In the genomic region with DNA sequence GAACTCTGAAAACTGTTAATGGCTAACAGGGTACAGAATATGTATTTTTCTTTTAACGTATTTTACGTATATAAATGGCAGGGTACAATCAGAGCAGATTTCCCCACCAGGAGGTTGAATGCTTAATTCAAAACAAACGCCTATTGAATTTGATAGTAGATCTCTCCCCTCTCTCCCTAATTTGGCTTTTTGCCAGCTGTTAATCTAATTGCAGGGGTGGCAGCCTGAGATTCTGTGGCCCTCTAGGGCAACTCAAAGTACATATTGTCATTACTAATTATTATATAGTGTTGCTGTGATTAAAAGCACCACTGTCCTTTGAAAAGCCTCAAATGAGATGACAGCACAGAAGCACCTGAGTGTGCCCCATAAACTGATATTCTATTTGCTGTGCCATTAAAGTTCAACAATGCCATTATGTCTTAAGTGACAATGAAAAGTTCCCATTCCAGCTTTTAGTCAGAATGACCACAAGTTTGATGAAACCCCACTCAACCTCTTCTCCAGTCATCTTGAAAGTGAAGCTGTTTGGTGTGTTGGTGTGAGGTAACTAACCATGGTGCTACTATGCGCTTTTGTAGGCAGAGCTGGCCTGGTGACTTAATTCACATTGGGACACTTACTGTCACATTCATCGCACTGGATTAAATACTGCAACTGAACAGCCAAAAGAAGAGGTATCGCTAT, we compare ENCODE assay signal across 8 cellular contexts.
DNase-seq lines count a peak whose midpoint lies in the region; ATAC-seq, FAIRE-seq and TF ChIP-seq lines count a peak whose summit lies in the region.

No MANE protein-coding gene starts in this region.

- H3K79me2 ChIP-seq in HepG2 (ENCODE audit: insufficient read depth, low read length) = peaks cover 2% of the 10 kb centered on the region

- H4K20me1 ChIP-seq in HepG2 (ENCODE audit: insufficient read depth, low read length) = peaks cover 2% of the 10 kb centered on the region; the same call in 1 of the 2 replicates

- no peak for FAIRE-seq in HepG2 (lab: Jason Lieb, UNC)

- TF ChIP-seq RAD21 in HepG2 (CRISPR knock-in tag; IDR thresholded peaks at IDR 0.05) = no peak

- H3K27ac ChIP-seq in HepG2 (ENCODE audit: extremely low read length, insufficient read depth, low read length) (no peak overlapping the region), brain microvascular endothelial cell (no peak overlapping the region)

- H3K36me3 ChIP-seq in HepG2 (replicated peaks in 1 of 2; ENCODE audit: control insufficient read depth in 1 of 2, insufficient read depth in 2 of 2, low read length in 2 of 2) (no peaks in the 10 kb centered on the region), brain microvascular endothelial cell (replicated peaks) (no peaks in the 10 kb centered on the region)

- no peaks in the 10 kb centered on the region for H3K9me3 ChIP-seq in HepG2 (ENCODE audit: low read length)

- H3K27me3 ChIP-seq in HepG2 (ENCODE audit: control insufficient read depth in 1 of 2, insufficient read depth in 2 of 2, low read length in 2 of 2) (no peaks in the 10 kb centered on the region), brain microvascular endothelial cell (replicated peaks) (no peaks in the 10 kb centered on the region)

- POLR2A ChIA-PET in HepG2 (lab: Yijun Ruan, JAX) = interaction anchor here (1.0 kb wide), 1 partner anchor 13 kb away, joined by 4 read pairs; no protein-coding TSS in a partner anchor

- TF ChIP-seq CTCF in HepG2 (CRISPR knock-in tag; IDR thresholded peaks at IDR 0.05) = no peak
- no peak for TF ChIP-seq CTCF in brain microvascular endothelial cell (IDR thresholded peaks at IDR 0.05; ENCODE audit: low read depth, low read length, missing control alignments)
- TF ChIP-seq CTCF in lower leg skin (IDR thresholded peaks at IDR 0.05) = no peak

- TF ChIP-seq POLR2A in HepG2 (IDR thresholded peaks at IDR 0.05; ENCODE audit: insufficient read depth in 1 of 2, low read depth in 2 of 2, low read length in 2 of 2) (no peak), lower leg skin (IDR thresholded peaks at IDR 0.05) (no peak)

- in situ Hi-C loops in HepG2 (cut with HindIII; ENCODE audit: extremely low pct_ligation_motif_present, low pct_unique_long_range_greater_than_20kb) (no loop called here), brain microvascular endothelial cell (cut with HindIII; ENCODE audit: low pct_ligation_motif_present, low sequenced_read_pairs) (no loop called here)

- no TSS peak for BruUV-seq in HepG2 (replicated peaks; lab: Mats Ljungman, UMichigan)

- peak; percentile 10 to 33 for DNase-seq in stimulated activated CD4-positive, alpha-beta T cell treated with anti-CD3 and anti-CD28 coated beads, Interleukin-15, amount 100 ng/mL, for 48 hours (ENCODE audit: low read depth in 2 of 2)
- no peak for DNase-seq in stimulated activated CD4-positive, alpha-beta T cell treated with anti-CD3 and anti-CD28 coated beads, Interleukin-4, amount 100 ng/mL, for 4 hours
- DNase-seq in NCI-H748 (lab: John Stamatoyannopoulos, UW; ENCODE audit: unreplicated experiment) = peak; percentile 98
- DNase-seq in HepG2 (ENCODE audit: low spot score) = no peak
- DNase-seq in brain microvascular endothelial cell = no peak
- no peak for DNase-seq in GDM1 (lab: John Stamatoyannopoulos, UW)
- DNase-seq in lower leg skin (ENCODE audit: low spot score in 2 of 2) = no peak

- CTCF ChIA-PET in HepG2 (lab: Yijun Ruan, JAX; ENCODE audit: low intra/inter-chr PET ratio, low total read pairs) = no interaction called here

- H3K4me2 ChIP-seq in HepG2 (ENCODE audit: low read depth, low read length) = peak overlapping the region; percentile 67; the same call in 1 of the 2 replicates

- WGBS in HepG2 (ENCODE audit: low lambda C conversion rate) = 96% methylated on average over 6 of the region's 6 CpGs
- WGBS in lower leg skin, 2 donors = 76 to 84% methylated on average over 6 of the region's 6 CpGs

- H3K9ac ChIP-seq in HepG2 (ENCODE audit: insufficient read depth, low read depth, low read length) = no peak overlapping the region

- TF ChIP-seq EP300 in HepG2 (IDR thresholded peaks at IDR 0.05; ENCODE audit: low read depth in 2 of 2, low read length in 2 of 2) (no peak), HepG2 (CRISPR knock-in tag; IDR thresholded peaks at IDR 0.05; ENCODE audit: borderline replicate concordance) (no peak)

- ATAC-seq in HG02981 (IDR thresholded peaks at IDR 0.05; ENCODE audit: unreplicated experiment) (peak; percentile 62), HepG2 (no peak)

- H3K4me1 ChIP-seq in HepG2 (ENCODE audit: insufficient read depth, low read length) = peaks cover 25% of the 10 kb centered on the region

- H3K4me3 ChIP-seq in HepG2 (replicated peaks in 1 of 3; ENCODE audit: insufficient read depth in 1 of 3, low read depth in 2 of 3, low read length in 3 of 3) (no peak overlapping the region), brain microvascular endothelial cell (ENCODE audit: low read depth, low read length) (no peak overlapping the region), lower leg skin (ENCODE audit: low read depth, poor library complexity, severe bottlenecking) (no peak overlapping the region)

- H2AFZ ChIP-seq in HepG2 (ENCODE audit: low read length) = no peak overlapping the region

- intact Hi-C loops in HepG2 (cut with micrococcal nuclease; ENCODE audit: unreplicated experiment) = no loop called here
- intact Hi-C loops in lower leg skin (cut with DNase I; ENCODE audit: low total_unique reads) = no loop called here

TF ChIP-seq in HepG2, 621 proteins besides CTCF, POLR2A, EP300 and RAD21:
- TF ChIP-seq FOXK2 (IDR thresholded peaks at IDR 0.05) = no peak
- no peak for TF ChIP-seq ZNF354B (CRISPR knock-in tag; IDR thresholded peaks at IDR 0.05)
- TF ChIP-seq, protein P1, sequence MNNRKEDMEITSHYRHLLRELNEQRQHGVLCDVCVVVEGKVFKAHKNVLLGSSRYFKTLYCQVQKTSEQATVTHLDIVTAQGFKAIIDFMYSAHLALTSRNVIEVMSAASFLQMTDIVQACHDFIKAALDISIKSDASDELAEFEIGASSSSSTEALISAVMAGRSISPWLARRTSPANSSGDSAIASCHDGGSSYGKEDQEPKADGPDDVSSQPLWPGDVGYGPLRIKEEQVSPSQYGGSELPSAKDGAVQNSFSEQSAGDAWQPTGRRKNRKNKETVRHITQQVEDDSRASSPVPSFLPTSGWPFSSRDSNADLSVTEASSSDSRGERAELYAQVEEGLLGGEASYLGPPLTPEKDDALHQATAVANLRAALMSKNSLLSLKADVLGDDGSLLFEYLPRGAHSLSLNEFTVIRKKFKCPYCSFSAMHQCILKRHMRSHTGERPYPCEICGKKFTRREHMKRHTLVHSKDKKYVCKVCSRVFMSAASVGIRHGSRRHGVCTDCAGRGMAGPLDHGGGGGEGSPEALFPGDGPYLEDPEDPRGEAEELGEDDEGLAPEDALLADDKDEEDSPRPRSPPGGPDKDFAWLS (CRISPR knock-in tag; IDR thresholded peaks at IDR 0.05; ENCODE audit: borderline replicate concordance) = no peak
- TF ChIP-seq ZNF552 (CRISPR knock-in tag; IDR thresholded peaks at IDR 0.05; ENCODE audit: borderline replicate concordance) = no peak
- TF ChIP-seq GLI4 (CRISPR knock-in tag; IDR thresholded peaks at IDR 0.05; ENCODE audit: borderline replicate concordance) = no peak
- TF ChIP-seq ZNF460 (CRISPR knock-in tag; IDR thresholded peaks at IDR 0.05; ENCODE audit: borderline replicate concordance) = no peak
- TF ChIP-seq YEATS4 (CRISPR knock-in tag; IDR thresholded peaks at IDR 0.05; ENCODE audit: borderline replicate concordance) = no peak
- no peak for TF ChIP-seq SETDB1 (CRISPR knock-in tag; IDR thresholded peaks at IDR 0.05; ENCODE audit: borderline replicate concordance)
- no peak for TF ChIP-seq SRF (IDR thresholded peaks at IDR 0.05; ENCODE audit: low read depth, low read length)
- no peak for TF ChIP-seq TEAD3 (CRISPR knock-in tag; optimal IDR thresholded peaks at IDR 0.05; ENCODE audit: borderline replicate concordance)
- TF ChIP-seq, protein P2, sequence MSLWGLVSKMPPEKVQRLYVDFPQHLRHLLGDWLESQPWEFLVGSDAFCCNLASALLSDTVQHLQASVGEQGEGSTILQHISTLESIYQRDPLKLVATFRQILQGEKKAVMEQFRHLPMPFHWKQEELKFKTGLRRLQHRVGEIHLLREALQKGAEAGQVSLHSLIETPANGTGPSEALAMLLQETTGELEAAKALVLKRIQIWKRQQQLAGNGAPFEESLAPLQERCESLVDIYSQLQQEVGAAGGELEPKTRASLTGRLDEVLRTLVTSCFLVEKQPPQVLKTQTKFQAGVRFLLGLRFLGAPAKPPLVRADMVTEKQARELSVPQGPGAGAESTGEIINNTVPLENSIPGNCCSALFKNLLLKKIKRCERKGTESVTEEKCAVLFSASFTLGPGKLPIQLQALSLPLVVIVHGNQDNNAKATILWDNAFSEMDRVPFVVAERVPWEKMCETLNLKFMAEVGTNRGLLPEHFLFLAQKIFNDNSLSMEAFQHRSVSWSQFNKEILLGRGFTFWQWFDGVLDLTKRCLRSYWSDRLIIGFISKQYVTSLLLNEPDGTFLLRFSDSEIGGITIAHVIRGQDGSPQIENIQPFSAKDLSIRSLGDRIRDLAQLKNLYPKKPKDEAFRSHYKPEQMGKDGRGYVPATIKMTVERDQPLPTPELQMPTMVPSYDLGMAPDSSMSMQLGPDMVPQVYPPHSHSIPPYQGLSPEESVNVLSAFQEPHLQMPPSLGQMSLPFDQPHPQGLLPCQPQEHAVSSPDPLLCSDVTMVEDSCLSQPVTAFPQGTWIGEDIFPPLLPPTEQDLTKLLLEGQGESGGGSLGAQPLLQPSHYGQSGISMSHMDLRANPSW (CRISPR knock-in tag; IDR thresholded peaks at IDR 0.05; ENCODE audit: borderline replicate concordance) = no peak
- TF ChIP-seq ZMYM3 (CRISPR knock-in tag; IDR thresholded peaks at IDR 0.05) = no peak
- TF ChIP-seq ZNF562 (CRISPR knock-in tag; IDR thresholded peaks at IDR 0.05; ENCODE audit: borderline replicate concordance) = no peak
- TF ChIP-seq ATF1 (CRISPR knock-in tag; IDR thresholded peaks at IDR 0.05) = no peak

Comparison
In these comparisons a context has a peak if more than half of its experiments do, and no peak if none do; other contexts are left out.
1. DNase-seq: peak in stimulated activated CD4-positive, alpha-beta T cell treated with anti-CD3 and anti-CD28 coated beads, Interleukin-15, amount 100 ng/mL, for 48 hours (2 of 2) and NCI-H748 (single experiment); none in stimulated activated CD4-positive, alpha-beta T cell treated with anti-CD3 and anti-CD28 coated beads, Interleukin-4, amount 100 ng/mL, for 4 hours (0 of 2), HepG2 (single experiment), brain microvascular endothelial cell (single experiment), GDM1 (single experiment) and lower leg skin (0 of 2).